In genomic region chr7:121303422-121304171, GRCh38 we compare ENCODE assay signal across 2 cellular contexts.
TF ChIP-seq lines count a peak whose summit lies in the region.

No MANE protein-coding gene starts in this region.

TF ChIP-seq in IMR-90, 13 proteins besides CTCF, POLR2A, EP300 and RAD21:
- TF ChIP-seq FOS (IDR thresholded peaks at IDR 0.05; ENCODE audit: low read depth, low read length) = no peak
- no peak for TF ChIP-seq BHLHE40 (IDR thresholded peaks at IDR 0.05; ENCODE audit: low read depth, low read length)
- no peak for TF ChIP-seq MAFK (IDR thresholded peaks at IDR 0.05; ENCODE audit: low read depth, low read length)
- no peak for TF ChIP-seq SMC3 (IDR thresholded peaks at IDR 0.05; ENCODE audit: low read depth, low read length)
- no peak for TF ChIP-seq MXI1 (IDR thresholded peaks at IDR 0.05; ENCODE audit: borderline replicate concordance, low read depth, low read length)
- no peak for TF ChIP-seq USF2 (IDR thresholded peaks at IDR 0.05; ENCODE audit: low read depth, low read length)
- no peak for TF ChIP-seq NFE2L2 (IDR thresholded peaks at IDR 0.05; ENCODE audit: low read depth, low read length)
- TF ChIP-seq RFX5 (IDR thresholded peaks at IDR 0.05; ENCODE audit: low read depth, low read length) = no peak
- TF ChIP-seq ELK1 (IDR thresholded peaks at IDR 0.05; ENCODE audit: borderline replicate concordance, low read depth, low read length) = no peak
- no peak for TF ChIP-seq CHD1 (IDR thresholded peaks at IDR 0.05; ENCODE audit: low read depth, low read length)
- no peak for TF ChIP-seq MAZ (IDR thresholded peaks at IDR 0.05; ENCODE audit: borderline replicate concordance, low read depth, low read length)
- TF ChIP-seq RCOR1 (IDR thresholded peaks at IDR 0.05; ENCODE audit: insufficient replicate concordance, low read length) = no peak
- no peak for TF ChIP-seq CEBPB (IDR thresholded peaks at IDR 0.05; ENCODE audit: low read depth, low read length)

TF ChIP-seq in GM12878, 131 proteins besides CTCF, POLR2A, EP300 and RAD21:
- no peak for TF ChIP-seq NR2C2 (IDR thresholded peaks at IDR 0.05; ENCODE audit: borderline replicate concordance, control insufficient read depth, insufficient read length, low read depth)
